In the genomic region with DNA sequence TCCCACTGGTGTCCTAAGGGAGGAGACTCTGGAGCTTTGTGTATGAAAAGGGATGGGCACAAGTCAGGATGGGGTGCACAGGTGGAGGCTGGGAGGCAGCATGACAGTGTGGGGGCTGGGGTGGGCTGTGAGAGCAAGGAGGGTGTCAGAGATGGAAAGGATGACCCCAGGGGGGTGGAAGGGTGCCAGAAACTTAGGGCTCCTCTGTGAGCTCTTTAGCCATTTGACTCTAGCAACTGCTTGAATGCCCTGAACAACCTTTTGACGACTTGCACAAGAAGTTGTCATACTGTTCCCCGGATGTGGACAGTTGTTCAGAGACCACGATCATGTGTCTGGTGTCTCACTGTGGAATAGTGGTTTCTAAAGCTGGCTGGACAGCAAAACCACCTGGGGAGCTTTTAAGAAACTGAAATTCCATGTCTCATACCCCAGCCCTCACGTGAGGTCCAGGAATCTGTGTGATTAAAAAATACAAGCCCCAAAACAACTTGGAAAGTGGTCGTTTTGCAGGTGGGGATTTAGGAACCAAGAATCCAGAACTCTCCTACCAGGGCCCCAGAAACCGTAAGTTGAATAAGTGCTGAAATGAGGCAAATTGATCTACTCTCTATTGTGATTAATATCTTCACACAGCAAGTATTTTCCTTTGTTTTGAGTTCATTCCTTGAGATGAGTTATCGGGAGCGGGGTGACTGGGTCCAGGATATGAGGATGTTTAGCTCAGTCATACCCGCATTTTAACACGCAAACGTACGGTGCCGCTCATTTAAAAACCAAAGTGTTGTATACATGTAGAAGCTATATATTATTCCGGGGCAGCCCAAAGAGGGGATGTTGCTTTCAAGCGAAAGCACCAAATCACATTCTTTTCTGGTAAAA, we compare ENCODE assay signal across 8 cellular contexts. TPM values are rescaled to one million over a fixed set of nuclear protein-coding genes. Genes with fewer than 3 reads are reported as not detected.
A peak's percentile ranks its signal among the peaks of the same experiment; 100 is the strongest.
DNase-seq lines count a peak whose midpoint lies in the region; ATAC-seq, FAIRE-seq and TF ChIP-seq lines count a peak whose summit lies in the region.

No MANE protein-coding gene starts in this region.

- CTCF ChIA-PET in activated CD4-positive, alpha-beta memory T cell treated with anti-CD3 and anti-CD28 coated beads for 36 hours (lab: Charles Lee), result interaction anchor here (0.6 to 2.4 kb wide), 15 partner anchors 8 to 144 kb away, joined by 3 to 18 read pairs (median 4); no protein-coding TSS in a partner anchor

- no peak overlapping the region for H3K4me3 ChIP-seq in kidney (ENCODE audit: low read length in 2 of 2)
- H3K4me3 ChIP-seq in upper lobe of left lung, result peak overlapping the region in 2 of 4 donors; percentile 30 to 39

- peak overlapping the region; percentile 93 for H3K4me3 Mint-ChIP-seq in activated CD4-positive, alpha-beta memory T cell treated with anti-CD3 and anti-CD28 coated beads for 36 hours

- H3K27me3 Mint-ChIP-seq in activated CD4-positive, alpha-beta memory T cell treated with anti-CD3 and anti-CD28 coated beads for 36 hours, result no peaks in the 10 kb centered on the region

- TF ChIP-seq EP300 in upper lobe of left lung (IDR thresholded peaks at IDR 0.05), result peak in 1 of 4 donors; percentile 65

- H3K36me3 ChIP-seq in kidney (ENCODE audit: control insufficient read depth in 1 of 2, insufficient read depth in 2 of 2, low read length in 2 of 2) (no peaks in the 10 kb centered on the region), upper lobe of left lung (no peaks in the 10 kb centered on the region)

- TF ChIP-seq POLR2A in upper lobe of left lung (IDR thresholded peaks at IDR 0.05), result peak in 2 of 4 donors; percentile 16 to 69

- POLR2A ChIA-PET in activated CD4-positive, alpha-beta memory T cell treated with anti-CD3 and anti-CD28 coated beads for 36 hours (lab: Charles Lee), result interaction anchor here (0.6 to 7.0 kb wide), 33 partner anchors 6 to 847 kb away, joined by 3 to 133 read pairs (median 5); a partner anchor contains a TSS

- peaks cover 79% of the 10 kb centered on the region for H3K36me3 Mint-ChIP-seq in activated CD4-positive, alpha-beta memory T cell treated with anti-CD3 and anti-CD28 coated beads for 36 hours

- H3K9ac ChIP-seq in kidney (ENCODE audit: low read length in 2 of 2), result no peak overlapping the region

- peaks cover 39% of the 10 kb centered on the region for H3K4me1 Mint-ChIP-seq in activated CD4-positive, alpha-beta memory T cell treated with anti-CD3 and anti-CD28 coated beads for 36 hours (ENCODE audit: low read depth)

- H3K27ac ChIP-seq in kidney (ENCODE audit: low read depth in 2 of 2, low read length in 2 of 2) (no peak overlapping the region), upper lobe of left lung (peak overlapping the region; percentile 70 to 79 (median 74))

- H3K27ac Mint-ChIP-seq in activated CD4-positive, alpha-beta memory T cell treated with anti-CD3 and anti-CD28 coated beads for 36 hours, result peak overlapping the region; percentile 98

- H3K9me3 ChIP-seq in kidney (ENCODE audit: control insufficient read depth in 1 of 2, low read length in 2 of 2) (no peaks in the 10 kb centered on the region), upper lobe of left lung (no peaks in the 10 kb centered on the region)

- DNase-seq in KBM-7 (peak; percentile 74), kidney (peak; percentile 77), upper lobe of left lung (peak in 1 of 2 donors; percentile 57), iPS-NIHi7 (ENCODE audit: extremely low spot score) (no peak), RKO (ENCODE audit: low spot score) (no peak)
- DNase-seq in activated CD4-positive, alpha-beta memory T cell treated with anti-CD3 and anti-CD28 coated beads for 36 hours, result peak; percentile 91

- H3K9me3 Mint-ChIP-seq in activated CD4-positive, alpha-beta memory T cell treated with anti-CD3 and anti-CD28 coated beads for 36 hours, result no peaks in the 10 kb centered on the region

- H3K4me1 ChIP-seq in kidney (ENCODE audit: control insufficient read depth in 1 of 2, insufficient read depth in 1 of 2, low read depth in 1 of 2, low read length in 2 of 2), result no peaks in the 10 kb centered on the region
- H3K4me1 ChIP-seq in upper lobe of left lung, result no peaks in the 10 kb centered on the region

- WGBS in upper lobe of left lung, 2 donors, result 58 to 66% methylated on average over 15 of the region's 15 CpGs

- TF ChIP-seq CTCF in kidney (IDR thresholded peaks at IDR 0.05; ENCODE audit: borderline replicate concordance, extremely low read depth, insufficient read depth), result no peak
- no peak for TF ChIP-seq CTCF in upper lobe of left lung (IDR thresholded peaks at IDR 0.05)

- peak; percentile 54 for ATAC-seq in GM21447 (IDR thresholded peaks at IDR 0.05; ENCODE audit: unreplicated experiment)
- peak in 1 of 2 donors; percentile 62 for ATAC-seq in upper lobe of left lung (ENCODE audit: low FRiP score in 2 of 2)

- H3K27me3 ChIP-seq in upper lobe of left lung, result no peaks in the 10 kb centered on the region

- FAIRE-seq in G401.6 (lab: Jason Lieb, UNC) (peak; percentile 36), kidney (lab: Jason Lieb, UNC) (no peak)

- intact Hi-C loops in activated CD4-positive, alpha-beta memory T cell treated with anti-CD3 and anti-CD28 coated beads for 36 hours (cut with micrococcal nuclease), result loop anchor here (1.0 to 10.0 kb wide), 15 partner anchors 8 to 1165 kb away; a partner anchor contains a TSS
- intact Hi-C loops in kidney (cut with DNase I), result no loop called here

- in situ Hi-C loops in KBM-7 (cut with MboI; ENCODE audit: low pct_unique_long_range_greater_than_20kb, low sequenced_read_pairs), result no loop called here

RNA-seq across cellular contexts. Expression of a gene that starts 3.4 kb away (rescaled TPM):
- 10 to 100 TPM; 97.5 to 98.6 TPM for total RNA-seq in activated CD4-positive, alpha-beta memory T cell treated with anti-CD3 and anti-CD28 coated beads for 36 hours
- total RNA-seq in kidney (14.1 TPM), upper lobe of left lung (10 to 100 TPM in 3 of 6 donors, 1 to 10 TPM in 3; 5.5 to 19.9 (median 8.4) TPM)
- 0.17 TPM for polyA plus RNA-seq in kidney (ENCODE audit: insufficient read depth, low read depth, low replicate concordance)

Comparison
In these comparisons a context has a peak if more than half of its experiments do, and no peak if none do; other contexts are left out.
1. DNase-seq: peak in KBM-7 (single experiment), activated CD4-positive, alpha-beta memory T cell treated with anti-CD3 and anti-CD28 coated beads for 36 hours (single experiment) and kidney (single experiment); none in iPS-NIHi7 (single experiment) and RKO (single experiment).
2. H3K27ac ChIP-seq: peak in upper lobe of left lung (4 of 4); none in kidney (0 of 2).